10 cellular contexts compared by ENCODE assay signal in the genomic region with DNA sequence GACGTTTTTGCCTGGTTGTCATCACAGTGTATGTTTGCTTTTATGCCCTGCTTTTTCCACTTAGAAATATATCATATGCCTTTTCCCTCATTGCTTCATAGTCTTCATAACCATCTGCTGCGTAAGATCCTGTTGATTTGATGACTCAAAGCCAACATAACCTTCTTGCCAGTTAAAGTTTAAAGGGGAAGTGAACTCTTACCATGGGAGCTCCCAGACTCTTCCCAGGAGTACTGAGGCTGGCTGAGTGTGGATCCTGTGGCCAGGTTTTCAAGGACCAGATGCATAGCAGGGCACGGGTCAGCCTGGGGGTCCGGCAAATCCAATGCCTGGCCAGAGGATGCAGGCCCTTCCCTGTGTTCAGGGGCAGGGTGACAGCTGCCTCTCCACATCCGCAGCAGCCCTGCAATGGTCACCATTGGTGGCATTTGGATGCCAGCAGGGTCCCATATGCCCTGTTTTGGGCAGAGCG. TPM values are rescaled to one million over a fixed set of nuclear protein-coding genes. Genes with fewer than 3 reads are reported as not detected.
DNase-seq lines count a peak whose midpoint lies in the region; ATAC-seq and TF ChIP-seq lines count a peak whose summit lies in the region.
"Had no signal": no experiment of that assay in that cellular context is flagged by ENCODE, and none has a peak within 500 bp of the region (broad histone marks: within the 10 kb centered on the region; RNA-seq: fewer than 3 reads in every experiment).

No MANE protein-coding gene starts in this region.

- peaks cover 18% of the 10 kb centered on the region for H3K4me1 ChIP-seq in GM23338 (ENCODE audit: insufficient read depth)

- in situ Hi-C loops in GM13976 (cut with MboI; ENCODE audit: low sequenced_read_pairs, unreplicated experiment), result no loop called here

- peaks cover 22% of the 10 kb centered on the region for H3K79me2 ChIP-seq in GM23338 (replicated peaks; ENCODE audit: insufficient read depth)

- DNase-seq in CD1c-positive myeloid dendritic cell (ENCODE audit: extremely low spot score) (peak; percentile 90), OCI-M1 (lab: John Stamatoyannopoulos, UW) (peak; percentile 43), dermis blood vessel endothelial cell (peak; percentile 91), GM13976 (ENCODE audit: low spot score) (no peak), iPS-NIHi11 (ENCODE audit: low spot score) (no peak), GM23338 (ENCODE audit: low spot score) (no peak)
- no peak for DNase-seq in natural killer cell treated with Interleukin-12 subunit alpha and Interleukin-12 subunit beta and Interleukin-15 and Interleukin-18, amount 100 ng/mL, for 72 hours (ENCODE audit: low spot score)
- DNase-seq in activated CD4-positive, CD25-positive, alpha-beta regulatory T cell treated with anti-CD3 and anti-CD28 coated beads, Interleukin-2, amount 50 U/mL, for 72 hours, result no peak
- DNase-seq: NCI-H2081 treated with DMSO at 0.1 percent for 48 hours had no signal

- peaks cover 42% of the 10 kb centered on the region in 2 donors for H3K4me1 Mint-ChIP-seq in natural killer cell treated with Interleukin-12 subunit alpha and Interleukin-12 subunit beta and Interleukin-15 and Interleukin-18, amount 100 ng/mL, for 72 hours (ENCODE audit: low read depth in 2 of 2)
- H3K4me1 Mint-ChIP-seq in GM23338, result peaks cover 31% of the 10 kb centered on the region

- H3K4me2 ChIP-seq in GM23338, result no peak overlapping the region

- peak; percentile 31 to 32 for ATAC-seq in natural killer cell treated with Interleukin-12 subunit alpha and Interleukin-12 subunit beta and Interleukin-15 and Interleukin-18, amount 100 ng/mL, for 72 hours
- ATAC-seq in GM23338, result no peak

- no peaks in the 10 kb centered on the region for H3K27me3 ChIP-seq in GM23338 (ENCODE audit: insufficient read depth)
- H3K27me3 ChIP-seq: cardiac muscle cell had no signal

- peaks cover 6% of the 10 kb centered on the region for H3K36me3 Mint-ChIP-seq in natural killer cell treated with Interleukin-12 subunit alpha and Interleukin-12 subunit beta and Interleukin-15 and Interleukin-18, amount 100 ng/mL, for 72 hours
- H3K36me3 Mint-ChIP-seq in GM23338 (ENCODE audit: low read depth), result peaks cover 11% of the 10 kb centered on the region

- no peak overlapping the region for H3K4me3 Mint-ChIP-seq in natural killer cell treated with Interleukin-12 subunit alpha and Interleukin-12 subunit beta and Interleukin-15 and Interleukin-18, amount 100 ng/mL, for 72 hours
- H3K4me3 Mint-ChIP-seq in GM23338, result no peak overlapping the region

- H3K9me2 ChIP-seq in GM23338 (ENCODE audit: insufficient read depth), result no peaks in the 10 kb centered on the region

- H3F3A ChIP-seq in GM23338 (replicated peaks; ENCODE audit: low read depth), result no peaks in the 10 kb centered on the region

- TF ChIP-seq CTCF in GM13976 (IDR thresholded peaks at IDR 0.05; ENCODE audit: borderline replicate concordance, control extremely low read depth, extremely low read depth, insufficient read depth, missing control alignments) (no peak), GM23338 (conservative IDR thresholded peaks at IDR 0.05; ENCODE audit: low read depth in 2 of 2) (no peak)

- no peak overlapping the region for H3K27ac ChIP-seq in GM23338 (ENCODE audit: low read depth)
- H3K27ac ChIP-seq: cardiac muscle cell had no signal

- H3K36me3 ChIP-seq in GM23338 (ENCODE audit: insufficient read depth), result no peaks in the 10 kb centered on the region
- H3K36me3 ChIP-seq: cardiac muscle cell had no signal

- no peaks in the 10 kb centered on the region; the same call in none of the 2 replicates for H4K20me1 ChIP-seq in GM23338 (replicated peaks; ENCODE audit: insufficient read depth)

- H3K4me3 ChIP-seq in GM23338, result no peak overlapping the region
- H3K4me3 ChIP-seq: cardiac muscle cell had no signal

- H3K27ac Mint-ChIP-seq in natural killer cell treated with Interleukin-12 subunit alpha and Interleukin-12 subunit beta and Interleukin-15 and Interleukin-18, amount 100 ng/mL, for 72 hours, result no peak overlapping the region
- no peak overlapping the region for H3K27ac Mint-ChIP-seq in GM23338

- H3K9me3 Mint-ChIP-seq in natural killer cell treated with Interleukin-12 subunit alpha and Interleukin-12 subunit beta and Interleukin-15 and Interleukin-18, amount 100 ng/mL, for 72 hours, result no peaks in the 10 kb centered on the region
- H3K9me3 Mint-ChIP-seq in GM23338, result no peaks in the 10 kb centered on the region; the same call in 2 of the 3 replicates

- H2AFZ ChIP-seq in GM23338, result no peak overlapping the region

- H3K27me3 Mint-ChIP-seq in natural killer cell treated with Interleukin-12 subunit alpha and Interleukin-12 subunit beta and Interleukin-15 and Interleukin-18, amount 100 ng/mL, for 72 hours, result no peaks in the 10 kb centered on the region
- H3K27me3 Mint-ChIP-seq in GM23338 (ENCODE audit: insufficient read depth, low read depth, poor library complexity), result peaks cover 4% of the 10 kb centered on the region

TF ChIP-seq in GM23338, 12 proteins besides CTCF, POLR2A, EP300 and RAD21:
- no peak for TF ChIP-seq CREB1 (CRISPR knock-in tag; IDR thresholded peaks at IDR 0.05; ENCODE audit: low read depth)
- no peak for TF ChIP-seq ZNF331 (CRISPR knock-in tag; IDR thresholded peaks at IDR 0.05; ENCODE audit: low read depth)
- no peak for TF ChIP-seq ZNF114 (CRISPR knock-in tag; IDR thresholded peaks at IDR 0.05)
- TF ChIP-seq EZH2phosphoT487 (IDR thresholded peaks at IDR 0.05; ENCODE audit: unreplicated experiment), result no peak
- TF ChIP-seq JUNB (IDR thresholded peaks at IDR 0.05; ENCODE audit: unreplicated experiment), result no peak
- no peak for TF ChIP-seq EZH2 (IDR thresholded peaks at IDR 0.05; ENCODE audit: low read depth, unreplicated experiment)
- TF ChIP-seq STAT1 (IDR thresholded peaks at IDR 0.05; ENCODE audit: unreplicated experiment), result no peak

RNA-seq across cellular contexts. Expression of gene SACM1L, which starts 42.0 kb away (rescaled TPM):
- total RNA-seq in dermis blood vessel endothelial cell, result 48.5 and 51.0 TPM in 2 replicates
- total RNA-seq in natural killer cell treated with Interleukin-12 subunit alpha and Interleukin-12 subunit beta and Interleukin-15 and Interleukin-18, amount 100 ng/mL, for 72 hours, result 10 to 100 TPM; 73.4 to 75.8 TPM
- total RNA-seq in GM23338 (2014; rRNA removed; shearing (Covaris generic)), result 97.2 and 97.8 TPM in 2 replicates
- polyA plus RNA-seq in GM23338 (2016; fragmentation: Nextera tagmentation; extraction: Ambion mirVana), result 43.2 and 43.5 TPM in 2 replicates

RNA-seq across cellular contexts. Expression of gene LIMD1, which starts 52.6 kb away (rescaled TPM):
- 18.7 and 28.0 TPM in 2 replicates for total RNA-seq in dermis blood vessel endothelial cell
- total RNA-seq in natural killer cell treated with Interleukin-12 subunit alpha and Interleukin-12 subunit beta and Interleukin-15 and Interleukin-18, amount 100 ng/mL, for 72 hours, result 10 to 100 TPM; 34.4 to 71.4 TPM
- total RNA-seq in GM23338 (2014; rRNA removed; shearing (Covaris generic)), result 21.8 and 31.5 TPM in 2 replicates
- 8.3 and 10.2 TPM in 2 replicates for polyA plus RNA-seq in GM23338 (2016; fragmentation: Nextera tagmentation; extraction: Ambion mirVana)

Comparison
In these comparisons a context has a peak if more than half of its experiments do, and no peak if none do; other contexts are left out.
1. DNase-seq: peak in CD1c-positive myeloid dendritic cell (single experiment), OCI-M1 (single experiment) and dermis blood vessel endothelial cell (single experiment); none in natural killer cell treated with Interleukin-12 subunit alpha and Interleukin-12 subunit beta and Interleukin-15 and Interleukin-18, amount 100 ng/mL, for 72 hours (single experiment), GM13976 (single experiment), iPS-NIHi11 (single experiment), GM23338 (single experiment) and activated CD4-positive, CD25-positive, alpha-beta regulatory T cell treated with anti-CD3 and anti-CD28 coated beads, Interleukin-2, amount 50 U/mL, for 72 hours (single experiment).